In genomic region chr1:33634806-33635205, GRCh38 we compare ENCODE assay signal across 8 cellular contexts.
DNase-seq lines count a peak whose midpoint lies in the region; ATAC-seq, FAIRE-seq and TF ChIP-seq lines count a peak whose summit lies in the region.

No MANE protein-coding gene starts in this region.

- 0 out of 2 replicates have a peak overlapping the region, but pooled peaks have one; percentile 80 for H2BK20ac ChIP-seq in H1 (ENCODE audit: low read length)

- no peak overlapping the region for H3K4ac ChIP-seq in H1 (replicated peaks; ENCODE audit: insufficient read length, low read depth, low read length)

- no peaks in the 10 kb centered on the region for H3K23me2 ChIP-seq in H1 (ENCODE audit: low read depth, low read length)

- no peak overlapping the region for H3K23ac ChIP-seq in H1 (ENCODE audit: insufficient read length)

- H3K4me1 ChIP-seq in NT2/D1 (ENCODE audit: insufficient read depth, insufficient read length) (peaks cover 10% of the 10 kb centered on the region), H1 (replicated peaks in 1 of 4; ENCODE audit: control insufficient read depth in 3 of 4, insufficient read depth in 4 of 4, low read length in 3 of 4) (peaks cover 10 to 18% (median 12%) of the 10 kb centered on the region in 4 experiments), mucosa of descending colon (ENCODE audit: low read depth) (no peaks in the 10 kb centered on the region)

- H3K9ac ChIP-seq in NT2/D1 (ENCODE audit: insufficient read length, low read depth) (no peak overlapping the region), H1 (replicated peaks in 1 of 4; ENCODE audit: extremely low read depth in 1 of 4, low read depth in 3 of 4, low read length in 3 of 4) (no peak overlapping the region)

- peak; percentile 21 to 36; a peak in 2 of 4 replicates for TF ChIP-seq RAD21 in H1 (IDR thresholded peaks at IDR 0.05 in 1 of 2, conservative IDR thresholded peaks at IDR 0.05 in 1 of 2; ENCODE audit: low read depth in 2 of 2, low read length in 2 of 2)

- H3K36me3 ChIP-seq in NT2/D1 (ENCODE audit: insufficient read depth, insufficient read length, low read length) (no peaks in the 10 kb centered on the region), H1 (ENCODE audit: control insufficient read depth in 2 of 4, insufficient read depth in 4 of 4, low read length in 3 of 4) (no peaks in the 10 kb centered on the region; a peak in 1 of 8 replicates), mucosa of descending colon (ENCODE audit: low read depth) (no peaks in the 10 kb centered on the region)

- POLR2A ChIA-PET in H1 (lab: Charles Lee; ENCODE audit: partially characterized antibody): interaction anchor here (1.6 kb wide), 1 partner anchor 11 kb away, joined by 4 read pairs; no protein-coding TSS in a partner anchor

- TF ChIP-seq CTCF in H1 (IDR thresholded peaks at IDR 0.05; ENCODE audit: control extremely low read depth in 1 of 3, insufficient read depth in 1 of 3, low read depth in 1 of 3, low read length in 3 of 3) (peak; percentile 73 to 88 (median 84)), mucosa of descending colon (IDR thresholded peaks at IDR 0.05) (peak; percentile 25)

- ATAC-seq in mucosa of descending colon: peak; percentile 57
- no peak for ATAC-seq in GM19463 (IDR thresholded peaks at IDR 0.05; ENCODE audit: unreplicated experiment)
- no peak for ATAC-seq in GM21360 (IDR thresholded peaks at IDR 0.05; ENCODE audit: unreplicated experiment)

- H3K27me3 ChIP-seq in NT2/D1 (ENCODE audit: insufficient read depth, insufficient read length): peaks cover 15% of the 10 kb centered on the region
- H3K27me3 ChIP-seq in H1 (replicated peaks in 1 of 4; ENCODE audit: control insufficient read depth in 3 of 4, extremely low read depth in 1 of 4, insufficient read depth in 3 of 4, low read length in 3 of 4): peaks cover 0 to 2% (median 0%) of the 10 kb centered on the region in 4 experiments; a peak in 1 of 7 replicates

- peak overlapping the region; percentile 46; the same call in 1 of the 2 replicates for H2BK15ac ChIP-seq in H1 (ENCODE audit: low read length)

- no peak overlapping the region for H3K14ac ChIP-seq in H1 (ENCODE audit: insufficient read length)

- H2BK12ac ChIP-seq in H1 (ENCODE audit: low read depth, low read length): 0 out of 2 replicates have a peak overlapping the region, but pooled peaks have one; percentile 55

- TF ChIP-seq EP300 in H1 (IDR thresholded peaks at IDR 0.05; ENCODE audit: borderline replicate concordance in 1 of 2, low read depth in 2 of 2, low read length in 2 of 2): no peak

- no peak overlapping the region for H2BK120ac ChIP-seq in H1 (replicated peaks; ENCODE audit: low read depth, low read length)

- DNase-seq in activated T-cell treated with anti-CD3 and anti-CD28 coated beads for 24 hours (ENCODE audit: low read depth) (peak; percentile 9), activated T-cell treated with anti-CD3 and anti-CD28 coated beads for 4 hours (no peak), NT2/D1 (ENCODE audit: low read depth, low spot score) (peak; percentile 57), H1 (ENCODE audit: low read depth in 1 of 2, low spot score in 2 of 2) (peak in 1 of 2 experiments; percentile 85), mucosa of descending colon (peak in 2 of 3 donors; percentile 39 to 49), NCI-H1092 treated with DMSO at 0.1 percent for 48 hours (lab: John Stamatoyannopoulos, UW) (no peak)

- 52% methylated on average over 9 of the region's 9 CpGs; no CpG with 5 or more reads in 1 of the 2 experiments for WGBS in H1 (ENCODE audit: extremely low coverage in 1 of 2, insufficient coverage in 1 of 2, insufficient read length in 1 of 2, insufficient replicate concordance in 2 of 2, low coverage in 1 of 2, low lambda C conversion rate in 2 of 2, missing lambda C conversion rate in 1 of 2), 2 experiments

- no peak overlapping the region; the same call in 1 of the 2 replicates for H3K18ac ChIP-seq in H1 (ENCODE audit: extremely low read depth, low read length)

- no peak overlapping the region for H3K56ac ChIP-seq in H1 (replicated peaks; ENCODE audit: insufficient read length, low read depth, low read length)

- 0 out of 4 replicates have a peak overlapping the region, but pooled peaks of 1 of the 2 experiments have one; percentile 30 for H3K4me2 ChIP-seq in H1 (ENCODE audit: insufficient read depth in 1 of 2, low read depth in 2 of 2, low read length in 2 of 2)

- H3K79me2 ChIP-seq in H1 (ENCODE audit: control insufficient read depth in 1 of 2, insufficient read depth in 2 of 2, low read length in 2 of 2): no peaks in the 10 kb centered on the region

- H3K4me3 ChIP-seq in NT2/D1 (ENCODE audit: insufficient read length, low read depth) (no peak overlapping the region), H1 (ENCODE audit: extremely low read depth in 1 of 4, insufficient read depth in 2 of 4, low read depth in 3 of 4, low read length in 4 of 4) (no peak overlapping the region), mucosa of descending colon (no peak overlapping the region)

- CTCF ChIA-PET in H1 (lab: Charles Lee; ENCODE audit: partially characterized antibody): interaction anchor here (0.7 to 7.1 kb wide), 21 partner anchors 10 to 542 kb away, joined by 3 to 60 read pairs (median 4); partner anchors contain the start of gene C1orf94

- TF ChIP-seq POLR2A in H1 (IDR thresholded peaks at IDR 0.05; ENCODE audit: control extremely low read depth in 1 of 2, low read depth in 2 of 2, low read length in 2 of 2): no peak

- no peak overlapping the region for H2AK5ac ChIP-seq in H1 (ENCODE audit: low read depth, low read length)

- intact Hi-C loops in mucosa of descending colon (cut with DNase I, micrococcal nuclease): loop anchor here in 1 of 2 donors (5.0 kb wide), 1 partner anchor 1112 kb away; no protein-coding TSS in a partner anchor

- H4K20me1 ChIP-seq in H1 (replicated peaks in 1 of 2; ENCODE audit: control insufficient read depth in 1 of 2, insufficient read depth in 2 of 2, low read length in 2 of 2): no peaks in the 10 kb centered on the region

- no peak overlapping the region for H4K8ac ChIP-seq in H1 (ENCODE audit: extremely low read depth, insufficient read depth, low read length)

- H2AFZ ChIP-seq in H1 (ENCODE audit: low read length): no peak overlapping the region

- H3K79me1 ChIP-seq in H1 (ENCODE audit: low read depth, low read length): no peaks in the 10 kb centered on the region

- no peak overlapping the region for H3K27ac ChIP-seq in H1 (ENCODE audit: low read depth, low read length)

- peak; percentile 85 for FAIRE-seq in H1 (lab: Jason Lieb, UNC)

- no peak overlapping the region for H4K5ac ChIP-seq in H1 (ENCODE audit: insufficient read length, low read depth, low read length)

- H2BK5ac ChIP-seq in H1 (ENCODE audit: low read depth, low read length): 0 out of 2 replicates have a peak overlapping the region, but pooled peaks have one; percentile 56

- peaks cover 11% of the 10 kb centered on the region; the same call in 1 of the 2 replicates for H3K9me3 ChIP-seq in NT2/D1 (ENCODE audit: insufficient read depth, low read length)
- no peaks in the 10 kb centered on the region for H3K9me3 ChIP-seq in H1 (ENCODE audit: insufficient read depth in 2 of 2, low read depth in 1 of 2, low read length in 1 of 2)
- H3K9me3 ChIP-seq in mucosa of descending colon: no peaks in the 10 kb centered on the region

- H4K91ac ChIP-seq in H1 (replicated peaks; ENCODE audit: insufficient read length, low read length): no peak overlapping the region

TF ChIP-seq in H1, 55 proteins besides CTCF, POLR2A, EP300 and RAD21 (continues in another document):
- no peak for TF ChIP-seq ASH2L (IDR thresholded peaks at IDR 0.05; ENCODE audit: low read length)
- no peak for TF ChIP-seq SRF (IDR thresholded peaks at IDR 0.05; ENCODE audit: low read depth, low read length)
- TF ChIP-seq SP4 (IDR thresholded peaks at IDR 0.05; ENCODE audit: low read length): no peak
- no peak for TF ChIP-seq KDM5A (IDR thresholded peaks at IDR 0.05; ENCODE audit: low read length)
- 0 out of 2 replicates have a peak, but pooled peaks have one; percentile 36 for TF ChIP-seq YY1 (IDR thresholded peaks at IDR 0.05; ENCODE audit: low read depth, low read length)
- no peak for TF ChIP-seq ATF3 (IDR thresholded peaks at IDR 0.05; ENCODE audit: insufficient read depth, low read depth, low read length)
- TF ChIP-seq RFX5 (IDR thresholded peaks at IDR 0.05; ENCODE audit: borderline replicate concordance, low read depth, low read length): no peak
- TF ChIP-seq RNF2 (IDR thresholded peaks at IDR 0.05; ENCODE audit: borderline replicate concordance, low read depth, low read length, missing control alignments, poor library complexity, severe bottlenecking): no peak
- 0 out of 2 replicates have a peak, but pooled peaks have one; percentile 17 for TF ChIP-seq MAX (IDR thresholded peaks at IDR 0.05)
- TF ChIP-seq KDM1A (IDR thresholded peaks at IDR 0.05; ENCODE audit: borderline replicate concordance, low read length): no peak
- no peak for TF ChIP-seq E2F6 (IDR thresholded peaks at IDR 0.05)
- TF ChIP-seq SUZ12 (IDR thresholded peaks at IDR 0.05; ENCODE audit: low read length): no peak
- no peak for TF ChIP-seq TCF12 (IDR thresholded peaks at IDR 0.05; ENCODE audit: low read depth, low read length)
- no peak for TF ChIP-seq CEBPB (IDR thresholded peaks at IDR 0.05; ENCODE audit: low read depth, low read length)
- TF ChIP-seq SIRT6 (IDR thresholded peaks at IDR 0.05; ENCODE audit: low read length): no peak
- peak; percentile 64 for TF ChIP-seq CREB1 (IDR thresholded peaks at IDR 0.05)
- TF ChIP-seq USF2 (IDR thresholded peaks at IDR 0.05; ENCODE audit: low read length): no peak

Comparison
In these comparisons a context has a peak if more than half of its experiments do, and no peak if none do; other contexts are left out.
1. DNase-seq: peak in activated T-cell treated with anti-CD3 and anti-CD28 coated beads for 24 hours (single experiment), NT2/D1 (single experiment) and mucosa of descending colon (2 of 3); none in activated T-cell treated with anti-CD3 and anti-CD28 coated beads for 4 hours (single experiment) and NCI-H1092 treated with DMSO at 0.1 percent for 48 hours (single experiment).